Comparison of ENCODE assay signal across 25 cellular contexts in genomic region chr2:56892381-56892780, GRCh38.
"Had no signal": no experiment of that assay in that cellular context is flagged by ENCODE, and none has a peak within 500 bp of the region (broad histone marks: within the 10 kb centered on the region; RNA-seq: fewer than 3 reads in every experiment).

No MANE protein-coding gene starts in this region.

- H3K9me3 ChIP-seq: MG63, Peyer's patch, SJCRH30 had no signal

- H3K4me3 Mint-ChIP-seq: IgD-negative memory B cell had no signal

- H3K4me1 Mint-ChIP-seq: IgD-negative memory B cell had no signal

- H3K9ac ChIP-seq: KMS-11 had no signal

- H3K36me3 Mint-ChIP-seq: IgD-negative memory B cell had no signal

- H3K27ac Mint-ChIP-seq: IgD-negative memory B cell had no signal

- H3K36me3 ChIP-seq: MG63, Peyer's patch, SJCRH30 had no signal

- H3K4me2 ChIP-seq: KMS-11 had no signal

- H3K27ac ChIP-seq: HL-60, KMS-11, Peyer's patch, SJCRH30 had no signal

- DNase-seq: Kasumi-1, MG63, NCI-H1092 treated with DMSO at 0.1 percent for 48 hours, NCI-H1436, NCI-H187, NCI-H2029, NCI-H2081 treated with DMSO at 0.1 percent for 48 hours, NCI-H2171, NCI-H226, NCI-H446, NCI-H510A, NCI-H524 treated with DMSO at 0.1 percent for 48 hours, NCI-H69, NCI-H774, PC-3, Peyer's patch, SHP77 treated with DMSO at 0.1 percent for 48 hours, SJCRH30, T-helper 1 cell had no signal

- H3K27me3 Mint-ChIP-seq: IgD-negative memory B cell had no signal

- ATAC-seq: K562, PC-3, Right ventricle myocardium inferior, SK-N-SH treated with all-trans-retinoic acid at 6 μM for 48 hours had no signal

- H3K4me3 ChIP-seq: K562, MG63, Peyer's patch, SJCRH30 had no signal

- H3K4me1 ChIP-seq: Peyer's patch, SJCRH30 had no signal

- H3K27me3 ChIP-seq: MG63, Peyer's patch had no signal
